ENCODE assay signal across 14 cellular contexts in genomic region chr11:9717719-9718118, GRCh38. TPM values are rescaled to one million over a fixed set of nuclear protein-coding genes. Genes with fewer than 3 reads are reported as not detected.
DNase-seq lines count a peak whose midpoint lies in the region; ATAC-seq, FAIRE-seq and TF ChIP-seq lines count a peak whose summit lies in the region.
"Had no signal": no experiment of that assay in that cellular context is flagged by ENCODE, and none has a peak within 500 bp of the region (broad histone marks: within the 10 kb centered on the region; RNA-seq: fewer than 3 reads in every experiment).

No MANE protein-coding gene starts in this region.

- H3K36me3 Mint-ChIP-seq in CD4-positive, alpha-beta T cell (ENCODE audit: low read depth): peaks cover 10% of the 10 kb centered on the region

- peaks cover 2% of the 10 kb centered on the region for H3K9me3 Mint-ChIP-seq in CD4-positive, alpha-beta T cell

- no peak overlapping the region for H3K27ac Mint-ChIP-seq in CD4-positive, alpha-beta T cell

- no peak overlapping the region for H3K9ac ChIP-seq in parathyroid adenoma

- peaks cover 23% of the 10 kb centered on the region for H3K4me1 ChIP-seq in A549
- no peaks in the 10 kb centered on the region for H3K4me1 ChIP-seq in HEK293 (ENCODE audit: control insufficient read depth, insufficient read depth, low read length)
- peaks cover 0 to 4% of the 10 kb centered on the region in 2 donors for H3K4me1 ChIP-seq in breast epithelium
- H3K4me1 ChIP-seq in parathyroid adenoma: no peaks in the 10 kb centered on the region

- H3K4me3 Mint-ChIP-seq in CD4-positive, alpha-beta T cell: no peak overlapping the region
- H3K4me3 Mint-ChIP-seq: activated T-cell treated with anti-CD3 and anti-CD28 coated beads, Interleukin-2, amount 50 U/mL, for 4 hours had no signal

- H3K4me3 ChIP-seq in A549 (no peak overlapping the region), HEK293 (ENCODE audit: low read depth, low read length) (no peak overlapping the region), breast epithelium (no peak overlapping the region), parathyroid adenoma (ENCODE audit: low read depth, low read length) (no peak overlapping the region)

- H2AFZ ChIP-seq in parathyroid adenoma: no peak overlapping the region

- H3K36me3 ChIP-seq in HEK293 (ENCODE audit: control insufficient read depth in 2 of 2, insufficient read depth in 1 of 2, low read length in 2 of 2) (peaks cover 0 to 18% of the 10 kb centered on the region in 2 experiments; a peak in 1 of 3 replicates), breast epithelium (no peaks in the 10 kb centered on the region), parathyroid adenoma (ENCODE audit: control insufficient read depth, insufficient read depth, low read length) (no peaks in the 10 kb centered on the region)

- FAIRE-seq in A549 (lab: Jason Lieb, UNC): no peak

- TF ChIP-seq CTCF in A549 (IDR thresholded peaks at IDR 0.05): no peak
- no peak for TF ChIP-seq CTCF in HEK293 (tag by site-specific recombination; IDR thresholded peaks at IDR 0.05)
- TF ChIP-seq CTCF in breast epithelium (IDR thresholded peaks at IDR 0.05): no peak
- TF ChIP-seq CTCF in parathyroid adenoma (IDR thresholded peaks at IDR 0.05): no peak
- no peak for TF ChIP-seq CTCF in CD4-positive, alpha-beta T cell (IDR thresholded peaks at IDR 0.05)

- ATAC-seq in A549 (no peak), HG03139 (IDR thresholded peaks at IDR 0.05; ENCODE audit: unreplicated experiment) (no peak)
- no peak for ATAC-seq in CD4-positive, alpha-beta T cell (ENCODE audit: poor library complexity)
- ATAC-seq: activated T-cell treated with anti-CD3 and anti-CD28 coated beads, Interleukin-2, amount 50 U/mL, for 4 hours; esophagus mucosa had no signal

- H3K4me2 ChIP-seq in A549: 0 out of 3 replicates have a peak overlapping the region, but pooled peaks have one; percentile 32
- H3K4me2 ChIP-seq in parathyroid adenoma (ENCODE audit: low read length): no peak overlapping the region

- TF ChIP-seq EP300 in A549 (IDR thresholded peaks at IDR 0.05): no peak

- H3K27me3 ChIP-seq in breast epithelium: no peaks in the 10 kb centered on the region
- H3K27me3 ChIP-seq in parathyroid adenoma (ENCODE audit: control insufficient read depth, insufficient read depth, low read length): no peaks in the 10 kb centered on the region
- H3K27me3 ChIP-seq in CD4-positive, alpha-beta T cell (ENCODE audit: control insufficient read depth, insufficient read depth, low read length): no peaks in the 10 kb centered on the region

- POLR2A ChIA-PET in A549 (lab: Yijun Ruan, JAX): interaction anchor here (1.2 kb wide), 1 partner anchor 587 kb away, joined by 3 read pairs; the partner anchor contains the start of gene ADM
- POLR2A ChIA-PET in HEK293 (lab: Yijun Ruan, JAX): no interaction called here
- POLR2A ChIA-PET in CD4-positive, alpha-beta T cell (lab: Charles Lee): no interaction called here

- H3K9me3 ChIP-seq in A549: 0 out of 3 replicates have a peak, but pooled peaks cover 6% of the 10 kb centered on the region
- H3K9me3 ChIP-seq in HEK293 (ENCODE audit: control insufficient read depth, insufficient read depth, low read depth, low read length): no peaks in the 10 kb centered on the region
- H3K9me3 ChIP-seq in breast epithelium: no peaks in the 10 kb centered on the region
- no peaks in the 10 kb centered on the region for H3K9me3 ChIP-seq in parathyroid adenoma (ENCODE audit: control insufficient read depth, low read length)
- no peaks in the 10 kb centered on the region for H3K9me3 ChIP-seq in CD4-positive, alpha-beta T cell (ENCODE audit: control insufficient read depth, low read length)

- no peaks in the 10 kb centered on the region for H3K27me3 Mint-ChIP-seq in CD4-positive, alpha-beta T cell

- 76% methylated on average over 2 of the region's 2 CpGs for WGBS in A549 (ENCODE audit: missing lambda C conversion rate)

- no peak for DNase-seq in A549 (ENCODE audit: low read depth in 1 of 2, low spot score in 1 of 2)
- no peak for DNase-seq in breast epithelium (ENCODE audit: low spot score in 2 of 2)
- no peak for DNase-seq in CD4-positive, alpha-beta T cell
- DNase-seq in ACHN: no peak
- no peak for DNase-seq in stimulated activated CD4-positive, alpha-beta T cell treated with anti-CD3 and anti-CD28 coated beads, Interleukin-4, amount 100 ng/mL, for 24 hours
- DNase-seq: activated CD4-positive, CD25-positive, alpha-beta regulatory T cell treated with anti-CD3 and anti-CD28 coated beads, Interleukin-2, amount 50 U/mL, for 72 hours; activated T-cell treated with anti-CD3 and anti-CD28 coated beads, Interleukin-2, amount 50 U/mL, for 4 hours; GDM1; MV-4-11; NCI-H526 had no signal

- no peak for TF ChIP-seq RAD21 in A549 (conservative IDR thresholded peaks at IDR 0.05 in 1 of 2, IDR thresholded peaks at IDR 0.05 in 1 of 2)

- H3K27ac ChIP-seq in A549 (peak overlapping the region in 1 of 2 experiments; percentile 70; a peak in 3 of 6 replicates), HEK293 (ENCODE audit: extremely low read depth, low read depth, low read length) (no peak overlapping the region), breast epithelium (peak overlapping the region; percentile 64 to 88), parathyroid adenoma (peak overlapping the region; percentile 29)
- H3K27ac ChIP-seq in CD4-positive, alpha-beta T cell (ENCODE audit: low read depth, low read length): no peak overlapping the region

- intact Hi-C loops in breast epithelium (cut with DNase I; ENCODE audit: low total_unique reads): no loop called here
- intact Hi-C loops in CD4-positive, alpha-beta T cell (cut with DNase I, micrococcal nuclease): no loop called here

- H3K79me2 ChIP-seq in parathyroid adenoma: peaks cover 4% of the 10 kb centered on the region

- in situ Hi-C loops in ACHN (cut with HindIII; ENCODE audit: low pct_ligation_motif_present, low pct_unique_long_range_greater_than_20kb, low sequenced_read_pairs): no loop called here

- CTCF ChIA-PET in A549 (lab: Yijun Ruan, JAX) (interaction anchor here (0.5 to 2.7 kb wide), 7 partner anchors 13 to 277 kb away, joined by 3 to 12 read pairs (median 3); no protein-coding TSS in a partner anchor), HEK293 (lab: Yijun Ruan, JAX) (interaction anchor here (0.5 to 1.6 kb wide), 3 partner anchors 40 to 582 kb away, joined by 3 to 5 read pairs (median 4); no protein-coding TSS in a partner anchor)
- CTCF ChIA-PET in CD4-positive, alpha-beta T cell (lab: Charles Lee): interaction anchor here (1.1 kb wide), 1 partner anchor 28 kb away, joined by 3 read pairs; no protein-coding TSS in a partner anchor

- TF ChIP-seq POLR2A in A549 (IDR thresholded peaks at IDR 0.05; ENCODE audit: low read length): no peak
- TF ChIP-seq POLR2A in breast epithelium (IDR thresholded peaks at IDR 0.05): no peak

- peaks cover 16% of the 10 kb centered on the region for H3K4me1 Mint-ChIP-seq in CD4-positive, alpha-beta T cell (ENCODE audit: low read depth)

TF ChIP-seq in A549, 52 proteins besides CTCF, POLR2A, EP300 and RAD21 (continues in another document):
- TF ChIP-seq, protein P1, sequence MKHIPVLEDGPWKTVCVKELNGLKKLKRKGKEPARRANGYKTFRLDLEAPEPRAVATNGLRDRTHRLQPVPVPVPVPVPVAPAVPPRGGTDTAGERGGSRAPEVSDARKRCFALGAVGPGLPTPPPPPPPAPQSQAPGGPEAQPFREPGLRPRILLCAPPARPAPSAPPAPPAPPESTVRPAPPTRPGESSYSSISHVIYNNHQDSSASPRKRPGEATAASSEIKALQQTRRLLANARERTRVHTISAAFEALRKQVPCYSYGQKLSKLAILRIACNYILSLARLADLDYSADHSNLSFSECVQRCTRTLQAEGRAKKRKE (CRISPR knock-in tag; IDR thresholded peaks at IDR 0.05; ENCODE audit: low read depth): no peak

TF ChIP-seq in HEK293, 187 proteins besides CTCF, POLR2A, EP300 and RAD21:
- TF ChIP-seq, protein P2, sequence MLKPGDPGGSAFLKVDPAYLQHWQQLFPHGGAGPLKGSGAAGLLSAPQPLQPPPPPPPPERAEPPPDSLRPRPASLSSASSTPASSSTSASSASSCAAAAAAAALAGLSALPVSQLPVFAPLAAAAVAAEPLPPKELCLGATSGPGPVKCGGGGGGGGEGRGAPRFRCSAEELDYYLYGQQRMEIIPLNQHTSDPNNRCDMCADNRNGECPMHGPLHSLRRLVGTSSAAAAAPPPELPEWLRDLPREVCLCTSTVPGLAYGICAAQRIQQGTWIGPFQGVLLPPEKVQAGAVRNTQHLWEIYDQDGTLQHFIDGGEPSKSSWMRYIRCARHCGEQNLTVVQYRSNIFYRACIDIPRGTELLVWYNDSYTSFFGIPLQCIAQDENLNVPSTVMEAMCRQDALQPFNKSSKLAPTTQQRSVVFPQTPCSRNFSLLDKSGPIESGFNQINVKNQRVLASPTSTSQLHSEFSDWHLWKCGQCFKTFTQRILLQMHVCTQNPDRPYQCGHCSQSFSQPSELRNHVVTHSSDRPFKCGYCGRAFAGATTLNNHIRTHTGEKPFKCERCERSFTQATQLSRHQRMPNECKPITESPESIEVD (tag by site-specific recombination; IDR thresholded peaks at IDR 0.05): peak; percentile 57; the same call in 1 of the 2 replicates
- TF ChIP-seq MYNN (tag by site-specific recombination; IDR thresholded peaks at IDR 0.05; ENCODE audit: borderline replicate concordance) (no peak), SCRT2 (tag by site-specific recombination; IDR thresholded peaks at IDR 0.05) (0 out of 2 replicates have a peak, but pooled peaks have one; percentile 3)
TF ChIP-seq in HEK293: peak in this region for 2.

RNA-seq across cellular contexts. Expression of gene SWAP70, which starts 53.8 kb away (rescaled TPM):
- polyA plus RNA-seq in A549 (2011; rRNA removed): 21.8 and 24.5 TPM in 2 replicates
- polyA plus RNA-seq in A549 (2012; cell fraction: cytosol; rRNA removed): 10.1 and 10.5 TPM in 2 replicates
- 4.0 and 7.3 TPM in 2 replicates for polyA plus RNA-seq in A549 (2012; cell fraction: nucleus; rRNA removed)
- polyA plus RNA-seq in A549 (2017; fragmentation: RNase III; extraction: RNeasy Plus Mini Kit Qiagen cat#74134 plus additional on column Dnase treatment): 23.6 to 25.5 TPM (median 25.2 TPM) in 3 replicates
- polyA minus RNA-seq in A549 (2011; rRNA and poly(A)+ RNA removed): 9.5 and 11.4 TPM in 2 replicates
- 10 to 100 TPM; 36.8 to 64.5 (median 60.6) TPM for total RNA-seq in breast epithelium
- 1 to 10 TPM; 4.0 to 4.1 TPM for total RNA-seq in CD4-positive, alpha-beta T cell

Comparison
In these comparisons a context has a peak if more than half of its experiments do, and no peak if none do; other contexts are left out.
1. H3K27ac ChIP-seq: peak in breast epithelium (2 of 2) and parathyroid adenoma (single experiment); none in HEK293 (single experiment) and CD4-positive, alpha-beta T cell (single experiment).
2. RNA of gene SWAP70, which starts 53.8 kb away (total RNA-seq): 36.8 to 64.5 TPM in breast epithelium; 4.0 to 4.1 TPM in CD4-positive, alpha-beta T cell; every median in the first group is over 4 times any median in the second.